In the genomic region with DNA sequence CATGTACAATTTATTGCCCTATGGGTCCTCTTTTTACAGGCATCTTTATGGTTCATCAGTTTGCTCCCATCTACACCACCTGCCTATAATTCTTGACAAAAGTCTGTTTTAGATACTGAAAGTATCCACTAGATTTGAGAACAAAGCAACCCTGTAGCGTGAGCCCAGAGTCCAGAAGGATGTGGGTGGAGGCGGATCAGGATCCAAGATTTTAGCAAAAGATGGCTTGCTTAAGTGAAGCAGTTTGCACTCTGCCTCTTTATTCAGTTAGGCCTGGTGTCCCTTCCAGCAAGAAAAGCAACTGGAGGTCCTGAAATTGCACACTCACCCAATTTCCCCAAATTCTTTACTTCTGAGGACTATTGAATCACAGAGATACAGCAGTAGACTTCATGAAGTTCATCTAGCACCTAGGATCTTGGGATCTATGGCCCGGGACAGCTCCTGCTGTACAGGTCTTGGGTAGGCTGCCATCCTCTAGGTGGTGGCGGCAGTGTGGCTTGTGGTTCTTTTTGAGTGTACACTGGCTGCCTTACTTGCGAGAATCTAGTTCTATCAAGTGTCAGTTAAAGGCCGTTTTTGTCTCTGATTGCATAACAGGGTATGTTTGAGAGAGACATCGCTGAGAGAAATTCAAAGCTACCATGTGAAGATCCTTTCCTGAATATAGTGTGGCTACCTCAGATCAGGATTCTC, we compare ENCODE assay signal across 16 cellular contexts.
"Had no signal": no experiment of that assay in that cellular context is flagged by ENCODE, and none has a peak within 500 bp of the region (broad histone marks: within the 10 kb centered on the region; RNA-seq: fewer than 3 reads in every experiment).

No MANE protein-coding gene starts in this region.

- H3K4me1 ChIP-seq: gastroesophageal sphincter, left ventricle myocardium inferior, lower lobe of right lung, neural progenitor cell, psoas muscle, right lobe of liver had no signal

- H3K27ac ChIP-seq: esophagus squamous epithelium, gastroesophageal sphincter, left ventricle myocardium inferior, lower lobe of right lung, neural progenitor cell, pancreas, psoas muscle, right lobe of liver, thoracic aorta, transverse colon had no signal

- H3K27me3 ChIP-seq: gastroesophageal sphincter, neural progenitor cell, pancreas, right lobe of liver, transverse colon had no signal

- H3K9ac ChIP-seq: neural progenitor cell had no signal

- DNase-seq: esophagus squamous epithelium; foreskin fibroblast; glutamatergic neuron; left ventricle myocardium inferior; lower lobe of right lung; midbrain; nucleus accumbens; pancreas; psoas muscle; retina; right lobe of liver; stimulated activated CD4-positive, alpha-beta T cell treated with anti-CD3 and anti-CD28 coated beads, Interleukin-4, amount 100 ng/mL, for 1 hour; transverse colon had no signal

- H3K36me3 ChIP-seq: esophagus squamous epithelium, gastroesophageal sphincter, left ventricle myocardium inferior, lower lobe of right lung, neural progenitor cell, pancreas, right lobe of liver, thoracic aorta, transverse colon had no signal

- H3K4me3 ChIP-seq: esophagus squamous epithelium, gastroesophageal sphincter, left ventricle myocardium inferior, lower lobe of right lung, neural progenitor cell, pancreas, psoas muscle, right lobe of liver, thoracic aorta, transverse colon had no signal

- H3K4me2 ChIP-seq: neural progenitor cell had no signal
